Comparison of ENCODE assay signal across 8 cellular contexts in the genomic region with DNA sequence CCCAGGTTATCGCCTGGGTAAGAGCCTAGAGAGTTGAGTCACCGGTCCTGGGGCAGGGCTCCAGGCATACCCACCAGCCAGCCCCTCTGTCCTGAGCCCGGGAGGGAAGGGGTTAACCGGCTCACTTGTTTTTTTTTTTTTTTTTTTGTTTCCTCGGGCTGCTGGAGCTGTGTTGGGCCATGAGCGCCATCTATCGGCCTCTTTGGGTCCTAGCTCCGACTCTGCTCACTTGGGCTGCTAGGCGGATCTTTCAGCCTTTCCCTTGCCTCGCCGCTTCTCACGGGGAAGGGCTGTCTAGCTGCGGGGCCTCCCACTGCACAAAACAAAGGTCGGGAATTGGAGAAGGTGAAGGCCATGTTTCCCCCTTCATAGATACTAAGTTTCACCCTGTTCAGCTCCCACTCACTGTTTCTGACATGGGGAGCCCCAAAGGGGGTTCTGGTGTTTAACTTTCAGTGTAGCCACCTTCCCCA. TPM values are rescaled to one million over a fixed set of nuclear protein-coding genes. Genes with fewer than 3 reads are reported as not detected.
DNase-seq lines count a peak whose midpoint lies in the region; ATAC-seq, FAIRE-seq and TF ChIP-seq lines count a peak whose summit lies in the region.

No MANE protein-coding gene starts in this region.

- H3K36me3 Mint-ChIP-seq in endodermal cell (ENCODE audit: low read depth) = peaks cover 6% of the 10 kb centered on the region

- no peak overlapping the region for H3K27ac Mint-ChIP-seq in endodermal cell

- peaks cover 75% of the 10 kb centered on the region for H3K27me3 Mint-ChIP-seq in endodermal cell (ENCODE audit: insufficient read depth)

- no peak overlapping the region for H3K27ac ChIP-seq in endodermal cell (ENCODE audit: low read depth, low read length)

- H3K27me3 ChIP-seq in endodermal cell (ENCODE audit: control insufficient read depth, insufficient read depth, low read length, poor library complexity, severe bottlenecking) = peaks cover 69% of the 10 kb centered on the region

- peak; percentile 85 for TF ChIP-seq CTCF in endodermal cell (conservative IDR thresholded peaks at IDR 0.05)

- 2% methylated on average over 6 to 14 of the region's 14 CpGs for WGBS in endodermal cell (ENCODE audit: insufficient coverage in 1 of 2, insufficient read length in 1 of 2), 2 experiments

- no peaks in the 10 kb centered on the region for H3K9me3 ChIP-seq in endodermal cell (ENCODE audit: control insufficient read depth, low read length)

- no peak for FAIRE-seq in HTR-8/SVneo (lab: Jason Lieb, UNC)

- H3K36me3 ChIP-seq in endodermal cell (ENCODE audit: control insufficient read depth, insufficient read depth, low read length) = peaks cover 5% of the 10 kb centered on the region

- H3K9me3 Mint-ChIP-seq in endodermal cell = no peaks in the 10 kb centered on the region

- DNase-seq in GM04504 (ENCODE audit: low read depth) (peak; percentile 69), HTR-8/SVneo (ENCODE audit: insufficient read length, low spot score) (peak; percentile 80), NOMO-1 treated with dmso at 0.1 percent for 144 hours (lab: John Stamatoyannopoulos, UW; ENCODE audit: unreplicated experiment) (peak; percentile 62), endodermal cell (peak; percentile 96), midbrain (lab: John Stamatoyannopoulos, UW) (peak; percentile 77)
- peak; percentile 45 to 59 for DNase-seq in activated CD8-positive, alpha-beta memory T cell treated with anti-CD3 and anti-CD28 coated beads for 4 hours (ENCODE audit: low read depth in 2 of 2)
- peak; percentile 45 to 57 for DNase-seq in stimulated activated CD8-positive, alpha-beta memory T cell treated with anti-CD3 and anti-CD28 coated beads, Interleukin-2, amount 100 ng/mL, for 1 hour (ENCODE audit: low read depth in 2 of 2)

- H3K4me3 ChIP-seq in endodermal cell (ENCODE audit: low read length) = no peak overlapping the region

- no peak overlapping the region for H3K9ac ChIP-seq in endodermal cell (ENCODE audit: extremely low read depth, low read length, poor library complexity, severe bottlenecking)

- peaks cover 2% of the 10 kb centered on the region for H3K4me1 Mint-ChIP-seq in endodermal cell

- H3K4me3 Mint-ChIP-seq in endodermal cell = no peak overlapping the region

- ATAC-seq in HG02571 (IDR thresholded peaks at IDR 0.05; ENCODE audit: unreplicated experiment) = no peak

- H3K4me1 ChIP-seq in endodermal cell (ENCODE audit: control insufficient read depth, insufficient read depth, low read length) = no peaks in the 10 kb centered on the region

RNA-seq across cellular contexts. Expression of a gene that starts 2.8 kb away (rescaled TPM):
- total RNA-seq in endodermal cell = 10 to 100 TPM; 32.4 to 37.2 TPM
- 28.1 TPM for polyA plus RNA-seq in endodermal cell (2013, experiment 1 of 2)
- 21.6 TPM for polyA plus RNA-seq in endodermal cell (2013, experiment 2 of 2)
